In genomic region chr2:54599326-54599710, GRCh38 we compare ENCODE assay signal across 11 cellular contexts.
A peak's percentile ranks its signal among the peaks of the same experiment; 100 is the strongest.
DNase-seq lines count a peak whose midpoint lies in the region; ATAC-seq and TF ChIP-seq lines count a peak whose summit lies in the region.
"Had no signal": no experiment of that assay in that cellular context is flagged by ENCODE, and none has a peak within 500 bp of the region (broad histone marks: within the 10 kb centered on the region; RNA-seq: fewer than 3 reads in every experiment).

No MANE protein-coding gene starts in this region.

- CTCF ChIA-PET in PC-3 (lab: Charles Lee) = no interaction called here

- H3K4me1 ChIP-seq in PC-3 (ENCODE audit: insufficient read depth, low read length) (peaks cover 16% of the 10 kb centered on the region; the same call in 1 of the 2 replicates), esophagus muscularis mucosa (peaks cover 96 to 99% (median 97%) of the 10 kb centered on the region in 4 donors)

- whole genome bisulfite sequencing in esophagus muscularis mucosa = 88% methylated on average over 5 of the region's 5 CpGs

- DNase-seq in ACHN (peak; percentile 42), PC-3 (no peak), esophagus muscularis mucosa (ENCODE audit: extremely low spot score) (no peak), GM20000 (ENCODE audit: low spot score) (no peak)
- DNase-seq in naive thymus-derived CD8-positive, alpha-beta T cell = no peak
- DNase-seq in activated CD4-positive, CD25-positive, alpha-beta regulatory T cell (lab: John Stamatoyannopoulos, UW) = no peak
- no peak for DNase-seq in effector CD8-positive, alpha-beta T cell (lab: John Stamatoyannopoulos, UW)
- DNase-seq: NK-92 treated with Interleukin-12 subunit alpha and Interleukin-12 subunit beta, amount 100 ng/mL, for 24 hours had no signal

- no peak overlapping the region for H2AFZ ChIP-seq in PC-3 (ENCODE audit: low read length)

- H3K36me3 ChIP-seq in PC-3 (ENCODE audit: low read depth, low read length) (peaks cover 33% of the 10 kb centered on the region; the same call in 1 of the 2 replicates), esophagus muscularis mucosa (peaks cover 0 to 23% (median 8%) of the 10 kb centered on the region in 4 donors)

- no peaks in the 10 kb centered on the region for H3K9me3 ChIP-seq in PC-3 (ENCODE audit: low read length)
- H3K9me3 ChIP-seq in esophagus muscularis mucosa = no peaks in the 10 kb centered on the region
- H3K9me3 ChIP-seq: pancreas had no signal

- no peak overlapping the region for H3K4me2 ChIP-seq in PC-3 (ENCODE audit: low read length)

- no peaks in the 10 kb centered on the region for H3K27me3 Mint-ChIP-seq in naive thymus-derived CD8-positive, alpha-beta T cell

- H3K27me3 ChIP-seq in PC-3 (ENCODE audit: low read length) (no peaks in the 10 kb centered on the region), esophagus muscularis mucosa (no peaks in the 10 kb centered on the region)
- H3K27me3 ChIP-seq: pancreas had no signal

- no peaks in the 10 kb centered on the region for H3F3A ChIP-seq in PC-3 (ENCODE audit: low read length, unreplicated experiment)

- no peak for TF ChIP-seq EP300 in esophagus muscularis mucosa (IDR thresholded peaks at IDR 0.05)

- POLR2A ChIA-PET in PC-3 (lab: Charles Lee; ENCODE audit: unreplicated experiment) = interaction anchor here (0.7 kb wide), 1 partner anchor 29 kb away, joined by 4 read pairs; no protein-coding TSS in a partner anchor
- POLR2A ChIA-PET in naive thymus-derived CD8-positive, alpha-beta T cell (lab: Charles Lee) = interaction anchor here (1.0 to 3.3 kb wide), 6 partner anchors 8 to 40 kb away, joined by 3 to 28 read pairs (median 4); no protein-coding TSS in a partner anchor

- in situ Hi-C loops in ACHN (cut with HindIII; ENCODE audit: low pct_ligation_motif_present, low pct_unique_long_range_greater_than_20kb, low sequenced_read_pairs) = no loop called here

- peak overlapping the region in 6 of 10 donors; percentile 29 to 80 (median 51) for H3K4me3 Mint-ChIP-seq in naive thymus-derived CD8-positive, alpha-beta T cell
- H3K4me3 Mint-ChIP-seq: brain had no signal

- H3K4me3 ChIP-seq in PC-3 (ENCODE audit: low read length) (no peak overlapping the region), esophagus muscularis mucosa (no peak overlapping the region)
- H3K4me3 ChIP-seq: pancreas had no signal

- peak overlapping the region; percentile 89 to 99 (median 98) for H3K27ac Mint-ChIP-seq in naive thymus-derived CD8-positive, alpha-beta T cell

- peaks cover 31% of the 10 kb centered on the region for H4K20me1 ChIP-seq in PC-3 (ENCODE audit: low read length)

- H3K79me2 ChIP-seq in PC-3 (ENCODE audit: low read length) = peaks cover 100% of the 10 kb centered on the region

- H3K9ac ChIP-seq in PC-3 (ENCODE audit: low read length) = no peak overlapping the region

- no peak for TF ChIP-seq POLR2A in esophagus muscularis mucosa (IDR thresholded peaks at IDR 0.05; ENCODE audit: low read depth)

- H3K9me2 ChIP-seq in PC-3 (replicated peaks; ENCODE audit: low read length) = no peaks in the 10 kb centered on the region

- BruUV-seq in PC-3 (replicated peaks; lab: Mats Ljungman, UMichigan) = no TSS peak

- peaks cover 59 to 100% (median 98%) of the 10 kb centered on the region in 4 donors for H3K4me1 Mint-ChIP-seq in naive thymus-derived CD8-positive, alpha-beta T cell

- TF ChIP-seq CTCF in PC-3 (conservative IDR thresholded peaks at IDR 0.05; ENCODE audit: low read depth, low read length) = no peak
- TF ChIP-seq CTCF in esophagus muscularis mucosa (IDR thresholded peaks at IDR 0.05) = no peak
- TF ChIP-seq CTCF in GM20000 (IDR thresholded peaks at IDR 0.05; ENCODE audit: extremely low read depth, missing control alignments) = no peak

- no peaks in the 10 kb centered on the region for H3K9me3 Mint-ChIP-seq in naive thymus-derived CD8-positive, alpha-beta T cell
- H3K9me3 Mint-ChIP-seq: brain had no signal

- ATAC-seq in PC-3 = peak; percentile 15; the same call in 1 of the 2 replicates
- ATAC-seq in naive thymus-derived CD8-positive, alpha-beta T cell = no peak
- ATAC-seq in HG03460 (IDR thresholded peaks at IDR 0.05; ENCODE audit: unreplicated experiment) = no peak

- intact Hi-C loops in PC-3 (cut with micrococcal nuclease) (no loop called here), esophagus muscularis mucosa (cut with DNase I) (no loop called here)

- H3K36me3 Mint-ChIP-seq in naive thymus-derived CD8-positive, alpha-beta T cell = peaks cover 0 to 23% (median 16%) of the 10 kb centered on the region in 3 donors

- H3K27ac ChIP-seq in PC-3 (ENCODE audit: low read length) (peak overlapping the region; percentile 33), esophagus muscularis mucosa (replicated peaks in 1 of 4) (peak overlapping the region; percentile 31 to 67 (median 58))
